10 cellular contexts compared by ENCODE assay signal in genomic region chr2:75559633-75560021, GRCh38. TPM values are rescaled to one million over a fixed set of nuclear protein-coding genes. Genes with fewer than 3 reads are reported as not detected.
DNase-seq lines count a peak whose midpoint lies in the region; ATAC-seq and TF ChIP-seq lines count a peak whose summit lies in the region.
"Had no signal": no experiment of that assay in that cellular context is flagged by ENCODE, and none has a peak within 500 bp of the region (broad histone marks: within the 10 kb centered on the region; RNA-seq: fewer than 3 reads in every experiment).

No MANE protein-coding gene starts in this region.

- TF ChIP-seq CTCF in spleen (IDR thresholded peaks at IDR 0.05 in 8 of 11, conservative IDR thresholded peaks at IDR 0.05 in 3 of 11) = no peak

- H3K27me3 ChIP-seq in iPS DF 6.9 (ENCODE audit: control insufficient read depth, insufficient read depth, low read length) (no peaks in the 10 kb centered on the region), spleen (replicated peaks in 1 of 7) (peaks cover 0 to 70% (median 19%) of the 10 kb centered on the region in 7 donors)

- peaks cover 5% of the 10 kb centered on the region for H3K4me1 Mint-ChIP-seq in activated T-helper 17 cell treated with anti-CD3 and anti-CD28 coated beads, Interleukin-2, amount 50 U/mL, for 72 hours

- H3K27me3 Mint-ChIP-seq in activated T-helper 17 cell treated with anti-CD3 and anti-CD28 coated beads, Interleukin-2, amount 50 U/mL, for 72 hours = peaks cover 63% of the 10 kb centered on the region

- no CpG with 5 or more reads among the region's 9 CpGs for WGBS in iPS DF 6.9 (ENCODE audit: insufficient coverage, insufficient read length)
- WGBS in spleen, 5 donors = 19 to 23% (median 22%) methylated on average over 9 of the region's 9 CpGs

- no peaks in the 10 kb centered on the region for H3K36me3 Mint-ChIP-seq in activated T-helper 17 cell treated with anti-CD3 and anti-CD28 coated beads, Interleukin-2, amount 50 U/mL, for 72 hours (ENCODE audit: low read depth)

- no peaks in the 10 kb centered on the region for H3K9me3 Mint-ChIP-seq in activated T-helper 17 cell treated with anti-CD3 and anti-CD28 coated beads, Interleukin-2, amount 50 U/mL, for 72 hours

- TF ChIP-seq POLR2A in spleen (IDR thresholded peaks at IDR 0.05) = no peak

- H3K27ac ChIP-seq in iPS DF 6.9 (ENCODE audit: low read length) = no peak overlapping the region
- peak overlapping the region in 7 of 8 donors; percentile 76 to 85 (median 81) for H3K27ac ChIP-seq in spleen

- intact Hi-C loops in spleen (cut with DNase I; ENCODE audit: low total_unique reads) = no loop called here

- H3K9me3 ChIP-seq in iPS DF 6.9 (ENCODE audit: control insufficient read depth, insufficient read depth, low read length) (no peaks in the 10 kb centered on the region), spleen (no peaks in the 10 kb centered on the region)
- H3K9me3 ChIP-seq: BE2C had no signal

- H3K4me3 Mint-ChIP-seq in activated T-helper 17 cell treated with anti-CD3 and anti-CD28 coated beads, Interleukin-2, amount 50 U/mL, for 72 hours = peak overlapping the region; percentile 63

- H3K36me3 ChIP-seq in iPS DF 6.9 (ENCODE audit: control insufficient read depth, insufficient read depth, low read length) = no peaks in the 10 kb centered on the region
- H3K36me3 ChIP-seq in spleen = no peaks in the 10 kb centered on the region
- H3K36me3 ChIP-seq: BE2C had no signal

- H3K4me1 ChIP-seq in iPS DF 6.9 (ENCODE audit: control insufficient read depth, insufficient read depth, low read length) (0 out of 2 replicates have a peak, but pooled peaks cover 4% of the 10 kb centered on the region), spleen (peaks cover 3 to 20% (median 16%) of the 10 kb centered on the region in 6 donors)
- H3K4me1 ChIP-seq: BE2C had no signal

- peak overlapping the region; percentile 80; the same call in 1 of the 2 replicates for H3K4me3 ChIP-seq in iPS DF 6.9 (ENCODE audit: low read length)
- H3K4me3 ChIP-seq in spleen = peak overlapping the region; percentile 32 to 68 (median 47)

- H3K27ac Mint-ChIP-seq in activated T-helper 17 cell treated with anti-CD3 and anti-CD28 coated beads, Interleukin-2, amount 50 U/mL, for 72 hours = no peak overlapping the region

- ATAC-seq in activated T-helper 17 cell treated with anti-CD3 and anti-CD28 coated beads, Interleukin-2, amount 50 U/mL, for 72 hours (replicated peaks) = no peak

- DNase-seq in NCI-H345 (lab: John Stamatoyannopoulos, UW) = peak; percentile 21
- no peak for DNase-seq in NCI-H345 treated with DMSO at 0.1 percent for 48 hours (lab: John Stamatoyannopoulos, UW; ENCODE audit: unreplicated experiment)
- DNase-seq in iPS DF 6.9 (ENCODE audit: low read depth, low spot score) = no peak
- no peak for DNase-seq in spleen
- DNase-seq in NCI-H1105 treated with DMSO at 0.1 percent for 48 hours (lab: John Stamatoyannopoulos, UW) = no peak
- no peak for DNase-seq in ureter (ENCODE audit: low spot score)
- DNase-seq in GM19238 (ENCODE audit: insufficient read length, low spot score) = no peak
- DNase-seq: BE2C; effector CD4-positive, alpha-beta T cell had no signal

RNA-seq across cellular contexts. Expression of gene EVA1A, which starts 1.1 kb away (rescaled TPM):
- not detected for total RNA-seq in activated T-helper 17 cell treated with anti-CD3 and anti-CD28 coated beads, Interleukin-2, amount 50 U/mL, for 72 hours
- total RNA-seq in spleen (10 to 100 TPM; 10.6 to 30.3 (median 15.7) TPM), ureter (2.3 TPM)
- 10 to 100 TPM in 2 of 3 donors, 1 to 10 TPM in 1; 6.2 to 13.7 (median 11.7) TPM for polyA plus RNA-seq in spleen
